Comparison of ENCODE assay signal across 8 cellular contexts in the genomic region with DNA sequence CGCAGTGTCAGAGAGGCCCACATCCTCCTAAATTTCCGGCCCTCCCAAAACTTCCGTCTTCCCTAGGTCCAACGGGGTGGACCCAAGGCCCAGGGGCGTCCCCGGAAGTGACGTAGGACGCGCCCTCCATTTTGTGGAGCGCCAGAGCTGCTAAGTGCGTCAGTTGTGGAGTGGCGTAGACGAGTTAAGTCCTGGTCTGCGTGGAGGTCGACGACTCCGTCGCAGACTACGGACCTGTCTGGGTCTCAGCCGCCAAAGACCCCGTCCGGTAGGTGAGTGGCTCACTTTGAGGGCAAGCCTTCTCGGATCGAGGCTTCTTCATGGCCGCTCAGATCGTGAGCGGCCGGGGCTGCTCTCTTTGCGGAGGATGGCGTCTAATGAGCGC. TPM values are rescaled to one million over a fixed set of nuclear protein-coding genes. Genes with fewer than 3 reads are reported as not detected.
DNase-seq lines count a peak whose midpoint lies in the region; ATAC-seq and TF ChIP-seq lines count a peak whose summit lies in the region.

TSS of gene SRSF5 (plus strand) at position 159 of the 385 bp plus-strand sequence. CDS start 1,015 bp downstream, outside the sequence.

- H3K4me3 ChIP-seq in BE2C (ENCODE audit: low read depth, low read length) (peak within 1 kb of the TSS; percentile 100), colonic mucosa (peak within 1 kb of the TSS; percentile 73)

- no peak for TF ChIP-seq CTCF in BE2C (IDR thresholded peaks at IDR 0.05; ENCODE audit: low read depth, low read length)
- TF ChIP-seq CTCF in colonic mucosa (IDR thresholded peaks at IDR 0.05): no peak

- intact Hi-C loops in colonic mucosa (cut with DNase I): no loop called here

- ATAC-seq in HG03460 (IDR thresholded peaks at IDR 0.05; ENCODE audit: unreplicated experiment): peak; percentile 81

- no peaks in the 10 kb centered on the region for H3K9me3 ChIP-seq in BE2C
- H3K9me3 ChIP-seq in colonic mucosa: no peaks in the 10 kb centered on the region

- H3K27me3 ChIP-seq in BE2C (no peaks in the 10 kb centered on the region), colonic mucosa (no peaks in the 10 kb centered on the region)

- no peaks in the 10 kb centered on the region for H3K4me1 ChIP-seq in BE2C
- H3K4me1 ChIP-seq in colonic mucosa: peaks cover 7% of the 10 kb centered on the region

- DNase-seq in BE2C: peak; percentile 94
- peak; percentile 52 for DNase-seq in GM19240 (ENCODE audit: insufficient read length, low spot score)
- peak; percentile 92 to 95 for DNase-seq in NCI-H526 (lab: John Stamatoyannopoulos, UW)
- peak; percentile 95 for DNase-seq in activated CD4-positive, alpha-beta T cell treated with anti-CD3 and anti-CD28 coated beads for 48 hours
- DNase-seq in colonic mucosa: peak; percentile 97
- peak; percentile 97 for DNase-seq in kidney tubule cell (ENCODE audit: low spot score)
- peak; percentile 84 to 92 (median 86) for DNase-seq in stimulated activated CD4-positive, alpha-beta T cell treated with anti-CD3 and anti-CD28 coated beads, Interleukin-1b, Interleukin-23, amount 100 ng/mL, for 24 hours (ENCODE audit: low read depth in 4 of 4, low spot score in 1 of 4)

- H3K27ac ChIP-seq in colonic mucosa: peak within 1 kb of the TSS; percentile 99

- H3K9ac ChIP-seq in colonic mucosa (ENCODE audit: low read depth in 2 of 2, low read length in 2 of 2): peak within 1 kb of the TSS; percentile 92 to 100

- H3K36me3 ChIP-seq in BE2C (peaks cover 46% of the 10 kb centered on the region), colonic mucosa (peaks cover 20% of the 10 kb centered on the region)

RNA-seq across cellular contexts. Expression of gene SRSF5, which starts in this region (rescaled TPM):
- polyA plus RNA-seq in BE2C (2012; ENCODE audit: insufficient read depth, insufficient read length, low read depth): 340 TPM
- 100 to 1,000 TPM; 198 to 206 TPM for total RNA-seq in colonic mucosa

Comparison
In these comparisons a context has a peak if more than half of its experiments do, and no peak if none do; other contexts are left out.
1. Peak in every context shown above with its lines: DNase-seq, ATAC-seq, H3K4me3 ChIP-seq and H3K27ac ChIP-seq.